8 cellular contexts compared by ENCODE assay signal in genomic region chrX:55161581-55161980, GRCh38. TPM values are rescaled to one million over a fixed set of nuclear protein-coding genes. Genes with fewer than 3 reads are reported as not detected.
DNase-seq lines count a peak whose midpoint lies in the region; ATAC-seq, FAIRE-seq and TF ChIP-seq lines count a peak whose summit lies in the region.

No MANE protein-coding gene starts in this region.

- H3K4me1 ChIP-seq in heart left ventricle: peaks cover 0 to 12% (median 0%) of the 10 kb centered on the region in 12 donors
- no peaks in the 10 kb centered on the region for H3K4me1 ChIP-seq in small intestine (ENCODE audit: control insufficient read depth in 2 of 2, insufficient read depth in 1 of 2, low read depth in 1 of 2, low read length in 1 of 2)

- no peak for TF ChIP-seq CTCF in heart left ventricle (IDR thresholded peaks at IDR 0.05)
- TF ChIP-seq CTCF in omental fat pad (IDR thresholded peaks at IDR 0.05): no peak

- H3K27me3 ChIP-seq in heart left ventricle (peaks cover 0 to 14% (median 0%) of the 10 kb centered on the region in 9 donors), small intestine (ENCODE audit: control insufficient read depth in 2 of 2, insufficient read depth in 2 of 2, low read length in 2 of 2) (peaks cover 0 to 1% of the 10 kb centered on the region in 2 donors)

- H3K27ac ChIP-seq in heart left ventricle (peak overlapping the region; percentile 86 to 95 (median 92)), small intestine (ENCODE audit: low read depth in 1 of 2, low read length in 1 of 2) (peak overlapping the region; percentile 12 to 96)

- peaks cover 0 to 6% of the 10 kb centered on the region in 2 donors for H3K36me3 Mint-ChIP-seq in activated naive CD4-positive, alpha-beta T cell treated with anti-CD3 and anti-CD28 coated beads, Interleukin-2, amount 50 U/mL, for 72 hours

- H3K27ac Mint-ChIP-seq in activated naive CD4-positive, alpha-beta T cell treated with anti-CD3 and anti-CD28 coated beads, Interleukin-2, amount 50 U/mL, for 72 hours: peak overlapping the region; percentile 87 to 95

- no peak for TF ChIP-seq POLR2A in heart left ventricle (IDR thresholded peaks at IDR 0.05)

- H3K4me3 ChIP-seq in heart left ventricle (peak overlapping the region; percentile 36 to 83 (median 59)), iPS-11a (ENCODE audit: low read depth, low read length) (peak overlapping the region; percentile 60), small intestine (ENCODE audit: low read depth in 1 of 2, low read length in 2 of 2) (peak overlapping the region; percentile 24 to 43)

- DNase-seq in heart left ventricle: no peak
- DNase-seq in cardiac septum (ENCODE audit: low spot score): no peak
- DNase-seq in activated naive CD4-positive, alpha-beta T cell treated with anti-CD3 and anti-CD28 coated beads, Interleukin-2, amount 50 U/mL, for 72 hours (ENCODE audit: low spot score in 2 of 2): no peak
- DNase-seq in small intestine: no peak
- no peak for DNase-seq in RPMI8226
- DNase-seq in omental fat pad (ENCODE audit: low spot score): no peak

- H3K36me3 ChIP-seq in heart left ventricle: peaks cover 0 to 16% (median 0%) of the 10 kb centered on the region in 9 donors
- no peaks in the 10 kb centered on the region for H3K36me3 ChIP-seq in small intestine (ENCODE audit: control insufficient read depth in 2 of 2, insufficient read depth in 2 of 2, low read length in 2 of 2)

- intact Hi-C loops in heart left ventricle (cut with DNase I): loop anchor here in 4 of 10 donors (2.0 to 10.0 kb wide), 6 partner anchors 27 to 1117 kb away; partner anchors contain the start of genes PHF8 (in 1 of the 4) and RRAGB (in 1 of the 4)
- intact Hi-C loops in cardiac septum (cut with DNase I): no loop called here

- WGBS in heart left ventricle, 4 donors: 16 to 52% (median 32%) methylated on average over 12 of the region's 12 CpGs
- 10 to 42% (median 15%) methylated on average over 8 to 12 of the region's 12 CpGs for WGBS in small intestine, 3 donors

- FAIRE-seq in small intestine (lab: Jason Lieb, UNC): no peak

- no peak for ATAC-seq in heart left ventricle
- no peak for ATAC-seq in activated naive CD4-positive, alpha-beta T cell treated with anti-CD3 and anti-CD28 coated beads, Interleukin-2, amount 50 U/mL, for 72 hours
- ATAC-seq in omental fat pad (ENCODE audit: low FRiP score): no peak
- no peak for ATAC-seq in GM21576 (IDR thresholded peaks at IDR 0.05; ENCODE audit: unreplicated experiment)

- H3K9me3 ChIP-seq in heart left ventricle (peaks cover 0 to 5% (median 0%) of the 10 kb centered on the region in 12 donors), small intestine (ENCODE audit: control insufficient read depth, low read depth) (no peaks in the 10 kb centered on the region)

- H3K9me3 Mint-ChIP-seq in activated naive CD4-positive, alpha-beta T cell treated with anti-CD3 and anti-CD28 coated beads, Interleukin-2, amount 50 U/mL, for 72 hours: no peaks in the 10 kb centered on the region

RNA-seq across cellular contexts. Expression of gene PAGE5, which starts 58.6 kb away (rescaled TPM):
- total RNA-seq in heart left ventricle: not detected
- not detected for polyA plus RNA-seq in heart left ventricle
- total RNA-seq in cardiac septum: not detected
- not detected for total RNA-seq in activated naive CD4-positive, alpha-beta T cell treated with anti-CD3 and anti-CD28 coated beads, Interleukin-2, amount 50 U/mL, for 72 hours
- not detected for polyA plus RNA-seq in small intestine
- total RNA-seq in omental fat pad: not detected
